Comparison of ENCODE assay signal across 17 cellular contexts in the genomic region with DNA sequence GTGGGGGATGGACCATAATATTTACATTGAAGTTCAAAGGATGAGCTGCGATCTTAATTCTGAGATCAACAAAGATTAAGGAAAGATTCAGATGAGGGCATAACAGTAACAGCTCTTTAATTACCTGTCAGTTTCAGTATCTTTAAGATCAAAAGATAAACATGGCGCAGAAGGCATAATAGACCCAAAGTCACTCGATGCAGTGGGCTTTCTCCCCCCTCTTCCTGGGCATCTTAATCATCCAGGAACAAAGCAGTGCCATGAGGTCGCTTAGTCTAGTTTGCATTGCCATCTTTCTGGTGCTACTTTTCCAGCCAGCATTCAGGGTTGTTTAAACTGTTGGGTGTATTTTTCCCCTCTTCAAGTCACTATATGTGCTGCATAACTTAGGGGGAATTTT.
DNase-seq lines count a peak whose midpoint lies in the region; ATAC-seq and TF ChIP-seq lines count a peak whose summit lies in the region.
"Had no signal": no experiment of that assay in that cellular context is flagged by ENCODE, and none has a peak within 500 bp of the region (broad histone marks: within the 10 kb centered on the region; RNA-seq: fewer than 3 reads in every experiment).

No MANE protein-coding gene starts in this region.

- H2BK120ac ChIP-seq in IMR-90 (ENCODE audit: low read depth, low read length) (peak overlapping the region; percentile 64), mesenchymal stem cell (ENCODE audit: low read depth, low read length) (no peak overlapping the region)

- H3K9me3 Mint-ChIP-seq in WTC11, result no peaks in the 10 kb centered on the region

- BruUV-seq in IMR-90 (replicated peaks; lab: Mats Ljungman, UMichigan), result no TSS peak

- DNase-seq in IMR-90, result no peak
- DNase-seq in WTC11 (ENCODE audit: low spot score), result no peak
- DNase-seq in mesenchymal stem cell, result no peak
- no peak for DNase-seq in smooth muscle cell (lab: John Stamatoyannopoulos, UW; ENCODE audit: unreplicated experiment)
- no peak for DNase-seq in SKM-1 treated with dmso at 0.1 percent for 144 hours (lab: John Stamatoyannopoulos, UW; ENCODE audit: unreplicated experiment)
- no peak for DNase-seq in NCI-H446 (lab: John Stamatoyannopoulos, UW)
- DNase-seq: DMS153, EL, KBM-7, NCI-H1436, NCI-H2029, NCI-H2171 treated with DMSO at 0.1 percent for 48 hours, NCI-H748 treated with DMSO at 0.1 percent for 48 hours had no signal

- H3K9me3 ChIP-seq in IMR-90 (ENCODE audit: control insufficient read depth, insufficient read depth, low read length) (no peaks in the 10 kb centered on the region), mesenchymal stem cell (ENCODE audit: control insufficient read depth, low read length) (no peaks in the 10 kb centered on the region), smooth muscle cell (replicated peaks; ENCODE audit: low read depth) (no peaks in the 10 kb centered on the region)
- H3K9me3 ChIP-seq: SJSA1 had no signal

- no peak overlapping the region for H3K56ac ChIP-seq in IMR-90 (ENCODE audit: extremely low read depth, insufficient read depth, low read length)

- H3K4me3 Mint-ChIP-seq in WTC11, result no peak overlapping the region

- H3K4me1 Mint-ChIP-seq in WTC11, result peaks cover 47% of the 10 kb centered on the region

- H3K36me3 Mint-ChIP-seq in WTC11, result peaks cover 3% of the 10 kb centered on the region; the same call in 1 of the 2 replicates

- peak overlapping the region; percentile 57 for H3K4ac ChIP-seq in IMR-90 (ENCODE audit: low read depth, low read length)
- no peak overlapping the region for H3K4ac ChIP-seq in mesenchymal stem cell (ENCODE audit: low read depth in 1 of 2, low read length in 2 of 2)

- TF ChIP-seq RAD21 in IMR-90 (IDR thresholded peaks at IDR 0.05; ENCODE audit: low read length), result no peak

- H3K23ac ChIP-seq in IMR-90 (ENCODE audit: low read depth, low read length) (peak overlapping the region; percentile 52; the same call in 1 of the 2 replicates), mesenchymal stem cell (ENCODE audit: low read length in 2 of 2) (no peak overlapping the region)

- peak overlapping the region; percentile 67 for H2BK5ac ChIP-seq in IMR-90 (ENCODE audit: low read depth, low read length, poor library complexity, severe bottlenecking)
- no peak overlapping the region for H2BK5ac ChIP-seq in mesenchymal stem cell (ENCODE audit: low read depth, low read length, poor library complexity, severe bottlenecking)

- H3F3A ChIP-seq in smooth muscle cell (ENCODE audit: low read depth), result peaks cover 25% of the 10 kb centered on the region

- no peaks in the 10 kb centered on the region for H3K27me3 ChIP-seq in IMR-90 (ENCODE audit: control insufficient read depth, insufficient read depth, low read length)
- no peaks in the 10 kb centered on the region for H3K27me3 ChIP-seq in mesenchymal stem cell (ENCODE audit: control insufficient read depth in 1 of 2, insufficient read depth in 1 of 2, low read length in 2 of 2)
- H3K27me3 ChIP-seq in smooth muscle cell (ENCODE audit: low read depth), result no peaks in the 10 kb centered on the region
- H3K27me3 ChIP-seq: SJSA1 had no signal

- H2AK5ac ChIP-seq in IMR-90 (ENCODE audit: low read depth, low read length) (no peak overlapping the region), mesenchymal stem cell (ENCODE audit: low read length, severe bottlenecking) (no peak overlapping the region)

- H3K27ac ChIP-seq in IMR-90 (ENCODE audit: insufficient read depth, low read length), result peak overlapping the region; percentile 70; the same call in 1 of the 2 replicates
- H3K27ac ChIP-seq in mesenchymal stem cell (ENCODE audit: low read length, poor library complexity, severe bottlenecking), result no peak overlapping the region
- H3K27ac ChIP-seq in smooth muscle cell (ENCODE audit: low read depth), result peak overlapping the region; percentile 82
- H3K27ac ChIP-seq: C4-2B, HL-60, SJSA1 had no signal

- H3K4me2 ChIP-seq in IMR-90 (ENCODE audit: low read depth, low read length) (peak overlapping the region; percentile 82), mesenchymal stem cell (ENCODE audit: low read length, poor library complexity, severe bottlenecking) (no peak overlapping the region), smooth muscle cell (peak overlapping the region; percentile 67)

- peaks cover 14% of the 10 kb centered on the region for H3K4me1 ChIP-seq in IMR-90 (ENCODE audit: control insufficient read depth, insufficient read depth, low read length)
- H3K4me1 ChIP-seq in mesenchymal stem cell (ENCODE audit: control insufficient read depth, insufficient read depth, low read depth, low read length), result no peaks in the 10 kb centered on the region
- H3K4me1 ChIP-seq in smooth muscle cell (ENCODE audit: low read depth), result peaks cover 13% of the 10 kb centered on the region

- H2AFZ ChIP-seq in IMR-90 (replicated peaks; ENCODE audit: low read length, poor library complexity) (no peak overlapping the region), mesenchymal stem cell (ENCODE audit: low read depth, low read length) (no peak overlapping the region), smooth muscle cell (ENCODE audit: low read depth) (no peak overlapping the region)

- dilution Hi-C loops in IMR-90 (cut with HindIII; ENCODE audit: low sequenced_read_pairs, unreplicated experiment), result no loop called here

- H3K4me3 ChIP-seq in IMR-90 (ENCODE audit: insufficient read depth, low read depth, low read length), result no peak overlapping the region
- H3K4me3 ChIP-seq in mesenchymal stem cell (ENCODE audit: insufficient read depth in 1 of 2, low read depth in 1 of 2, low read length in 2 of 2), result no peak overlapping the region
- peak overlapping the region; percentile 5 for H3K4me3 ChIP-seq in smooth muscle cell
- H3K4me3 ChIP-seq: SJSA1 had no signal

- peak overlapping the region; percentile 37; the same call in 1 of the 2 replicates for H3K14ac ChIP-seq in IMR-90 (replicated peaks; ENCODE audit: low read depth, low read length)
- H3K14ac ChIP-seq in mesenchymal stem cell (ENCODE audit: low read length in 2 of 2), result no peak overlapping the region

- ATAC-seq in IMR-90 (ENCODE audit: low read depth) (peak; percentile 41), WTC11 (no peak), HG03025 (IDR thresholded peaks at IDR 0.05; ENCODE audit: low FRiP score, unreplicated experiment) (no peak)

- H3K27ac Mint-ChIP-seq in WTC11, result 0 out of 2 replicates have a peak overlapping the region, but pooled peaks have one; percentile 11

- CTCF ChIA-PET in IMR-90 (lab: Yijun Ruan, JAX) (interaction anchor here (0.5 to 1.1 kb wide), 3 partner anchors 29 to 79 kb away, joined by 3 to 5 read pairs (median 4); no protein-coding TSS in a partner anchor), WTC11 (lab: Charles Lee) (interaction anchor here (2.2 to 2.4 kb wide), 2 partner anchors 11 to 70 kb away, joined by 6 to 7 read pairs; no protein-coding TSS in a partner anchor)

- no peak for TF ChIP-seq POLR2A in IMR-90 (IDR thresholded peaks at IDR 0.05; ENCODE audit: low read depth, low read length)

- intact Hi-C loops in IMR-90 (cut with micrococcal nuclease), result loop anchor here (2.0 to 5.0 kb wide), 4 partner anchors 36 to 312 kb away; no protein-coding TSS in a partner anchor

- no peak overlapping the region; the same call in 2 of the 3 replicates for H2BK15ac ChIP-seq in IMR-90 (ENCODE audit: low read depth, low read length)
- H2BK15ac ChIP-seq in mesenchymal stem cell (ENCODE audit: low read depth, poor library complexity, severe bottlenecking), result no peak overlapping the region

- H4K20me1 ChIP-seq in IMR-90 (ENCODE audit: insufficient read depth, low read length) (peaks cover 5% of the 10 kb centered on the region; the same call in 1 of the 2 replicates), smooth muscle cell (ENCODE audit: low read depth) (no peaks in the 10 kb centered on the region)

- H3K9ac ChIP-seq in IMR-90 (ENCODE audit: low read depth, low read length) (peak overlapping the region; percentile 30; the same call in 1 of the 2 replicates), mesenchymal stem cell (ENCODE audit: low read length) (peak overlapping the region; percentile 40), smooth muscle cell (ENCODE audit: low read depth) (no peak overlapping the region)

- peaks cover 20% of the 10 kb centered on the region for H3K9me1 ChIP-seq in IMR-90 (ENCODE audit: insufficient read depth, low read length)

- 0 out of 2 replicates have a peak overlapping the region, but pooled peaks have one; percentile 27 for H4K5ac ChIP-seq in IMR-90 (ENCODE audit: low read depth, low read length)

- H3K18ac ChIP-seq in IMR-90 (ENCODE audit: low read depth, low read length), result peak overlapping the region; percentile 85
- peak overlapping the region in 1 of 2 experiments; percentile 14 for H3K18ac ChIP-seq in mesenchymal stem cell (ENCODE audit: low read depth in 1 of 2, low read length in 2 of 2)

- H4K8ac ChIP-seq in IMR-90 (ENCODE audit: low read depth in 2 of 2, low read length in 2 of 2) (peak overlapping the region in 1 of 2 experiments; percentile 62; a peak in 2 of 4 replicates), mesenchymal stem cell (ENCODE audit: low read length) (no peak overlapping the region)

- H2BK20ac ChIP-seq in IMR-90 (ENCODE audit: low read depth, low read length), result peak overlapping the region; percentile 60; the same call in 1 of the 2 replicates

- POLR2A ChIA-PET in IMR-90 (lab: Charles Lee; ENCODE audit: unreplicated experiment), result no interaction called here
- POLR2A ChIA-PET in WTC11 (lab: Charles Lee), result no interaction called here

- H4K91ac ChIP-seq in IMR-90 (ENCODE audit: insufficient read depth, low read depth, low read length), result peak overlapping the region; percentile 22; the same call in 1 of the 2 replicates
- H4K91ac ChIP-seq in mesenchymal stem cell (ENCODE audit: low read length), result no peak overlapping the region

- peaks cover 9% of the 10 kb centered on the region for H3K36me3 ChIP-seq in IMR-90 (ENCODE audit: control insufficient read depth, insufficient read depth, low read length)
- no peaks in the 10 kb centered on the region for H3K36me3 ChIP-seq in mesenchymal stem cell (ENCODE audit: control insufficient read depth in 1 of 2, insufficient read depth in 2 of 2, low read depth in 1 of 2, low read length in 2 of 2)
- peaks cover 7% of the 10 kb centered on the region for H3K36me3 ChIP-seq in smooth muscle cell (ENCODE audit: low read depth)

- in situ Hi-C loops in IMR-90 (cut with MboI; ENCODE audit: low sequenced_read_pairs), result no loop called here

- H2AK9ac ChIP-seq in IMR-90 (replicated peaks; ENCODE audit: low read depth, low read length, poor library complexity), result no peak overlapping the region

- H3K79me1 ChIP-seq in IMR-90 (ENCODE audit: low read depth in 1 of 2, low read length in 2 of 2) (peaks cover 0 to 4% of the 10 kb centered on the region in 2 experiments; a peak in 1 of 4 replicates), mesenchymal stem cell (replicated peaks; ENCODE audit: low read length, poor library complexity, severe bottlenecking) (no peaks in the 10 kb centered on the region)

- WGBS in IMR-90 (ENCODE audit: extremely low coverage in 2 of 2, insufficient read length in 1 of 2), 2 experiments, result no CpG with 5 or more reads among the region's 4 CpGs
- 71% methylated on average over 3 of the region's 4 CpGs for WGBS in mesenchymal stem cell
- 13% methylated on average over 4 of the region's 4 CpGs for WGBS in smooth muscle cell (ENCODE audit: low lambda C conversion rate)

- peaks cover 5% of the 10 kb centered on the region for H3K79me2 ChIP-seq in smooth muscle cell (ENCODE audit: low read depth)

- no peak overlapping the region for H2BK12ac ChIP-seq in mesenchymal stem cell (ENCODE audit: low read length in 2 of 2)

- H3K27me3 Mint-ChIP-seq in WTC11 (ENCODE audit: low read depth), result peaks cover 48% of the 10 kb centered on the region

- TF ChIP-seq CTCF in IMR-90 (conservative IDR thresholded peaks at IDR 0.05; ENCODE audit: low read depth, low read length) (no peak), WTC11 (IDR thresholded peaks at IDR 0.05) (no peak), smooth muscle cell (IDR thresholded peaks at IDR 0.05; ENCODE audit: borderline replicate concordance, insufficient read depth, poor library complexity, severe bottlenecking) (no peak)
